ENCODE assay signal across 1 cellular context in the genomic region with DNA sequence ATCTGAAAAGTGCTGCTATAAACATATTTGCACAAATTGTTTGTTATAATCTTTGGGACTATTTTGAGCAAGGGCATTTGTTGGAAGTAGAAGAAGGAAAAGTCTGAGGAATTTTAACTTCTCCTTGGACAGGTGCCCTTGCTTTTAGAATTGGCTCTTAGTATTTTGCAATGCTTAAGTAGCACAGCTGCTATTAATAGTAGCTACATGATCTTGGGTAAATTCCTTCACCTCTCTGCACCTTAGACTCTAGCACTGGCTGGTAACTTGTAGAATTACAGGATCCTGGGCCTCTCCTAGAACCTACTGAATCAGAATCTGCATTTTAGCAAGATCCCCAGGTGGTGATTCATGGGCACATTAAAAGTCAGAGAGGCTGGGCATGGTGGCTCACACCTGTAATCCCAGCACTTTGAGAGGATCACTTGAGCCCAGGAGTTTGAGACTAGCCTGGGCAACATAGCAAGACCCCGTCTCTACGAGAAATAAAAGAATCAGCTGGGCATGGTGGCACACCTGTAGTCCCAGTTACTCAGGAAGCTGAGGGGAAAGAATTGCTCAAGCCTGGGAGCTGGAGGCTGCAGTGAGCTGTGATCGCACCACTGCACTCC.
TF ChIP-seq lines count a peak whose summit lies in the region.

No MANE protein-coding gene starts in this region.

TF ChIP-seq in HepG2, 621 proteins besides CTCF, POLR2A, EP300 and RAD21:
- TF ChIP-seq ZNF121 (CRISPR knock-in tag; IDR thresholded peaks at IDR 0.05) (peak; percentile 52; the same call in 1 of the 2 replicates), ZNF232 (CRISPR knock-in tag; IDR thresholded peaks at IDR 0.05; ENCODE audit: borderline replicate concordance) (no peak)
TF ChIP-seq in HepG2: peak in this region for 1.
